ENCODE assay signal across 11 cellular contexts in genomic region chr1:93877529-93877928, GRCh38. TPM values are rescaled to one million over a fixed set of nuclear protein-coding genes. Genes with fewer than 3 reads are reported as not detected.
DNase-seq lines count a peak whose midpoint lies in the region; ATAC-seq and TF ChIP-seq lines count a peak whose summit lies in the region.
"Had no signal": no experiment of that assay in that cellular context is flagged by ENCODE, and none has a peak within 500 bp of the region (broad histone marks: within the 10 kb centered on the region; RNA-seq: fewer than 3 reads in every experiment).

No MANE protein-coding gene starts in this region.

- no peak for TF ChIP-seq POLR2A in NB4 (IDR thresholded peaks at IDR 0.05; ENCODE audit: extremely low read depth, insufficient read length)

- POLR2A ChIA-PET in GM10248 (lab: Yijun Ruan, JAX): no interaction called here

- H3K4me3 ChIP-seq in DOHH2 (ENCODE audit: low read length) (peak overlapping the region; percentile 99), NB4 (ENCODE audit: low read depth, low read length) (peak overlapping the region; percentile 89), dorsolateral prefrontal cortex (peak overlapping the region in 32 of 59 donors; percentile 81 to 99 (median 94)), neutrophil (ENCODE audit: low read depth in 1 of 2, low read length in 1 of 2) (peak overlapping the region in 1 of 2 experiments; percentile 72)

- H3K36me3 ChIP-seq in DOHH2 (ENCODE audit: control insufficient read depth, low read length) (peaks cover 61% of the 10 kb centered on the region), neutrophil (peaks cover 36% of the 10 kb centered on the region)

- ATAC-seq in GM21529 (IDR thresholded peaks at IDR 0.05; ENCODE audit: unreplicated experiment) (no peak), GM21381 (IDR thresholded peaks at IDR 0.05; ENCODE audit: unreplicated experiment) (no peak), HG02840 (IDR thresholded peaks at IDR 0.05; ENCODE audit: low FRiP score, unreplicated experiment) (no peak)
- ATAC-seq: gastroesophageal sphincter had no signal

- H3K4me1 ChIP-seq in DOHH2 (ENCODE audit: control insufficient read depth, low read length) (peaks cover 31% of the 10 kb centered on the region), neutrophil (ENCODE audit: control insufficient read depth in 1 of 2, insufficient read depth in 1 of 2, low read depth in 1 of 2, low read length in 1 of 2) (peaks cover 17 to 23% of the 10 kb centered on the region in 2 experiments)

- no peaks in the 10 kb centered on the region for H3K9me3 ChIP-seq in DOHH2 (ENCODE audit: control insufficient read depth, insufficient read depth, low read length)
- H3K9me3 ChIP-seq in neutrophil: no peaks in the 10 kb centered on the region
- H3K9me3 ChIP-seq: gastroesophageal sphincter had no signal

- intact Hi-C loops in dorsolateral prefrontal cortex (cut with DNase I): no loop called here

- H3F3A ChIP-seq in DOHH2 (ENCODE audit: control insufficient read depth, insufficient read depth): peaks cover 2% of the 10 kb centered on the region; the same call in 1 of the 2 replicates

- H3K4me2 ChIP-seq in DOHH2 (ENCODE audit: low read length): peak overlapping the region; percentile 76

- peaks cover 58% of the 10 kb centered on the region for H3K79me2 ChIP-seq in DOHH2 (ENCODE audit: control insufficient read depth, low read length)

- CTCF ChIA-PET in GM10248 (lab: Yijun Ruan, JAX): no interaction called here

- TF ChIP-seq CTCF in DOHH2 (IDR thresholded peaks at IDR 0.05; ENCODE audit: low read depth, low read length, poor library complexity, severe bottlenecking): no peak
- TF ChIP-seq CTCF in NB4 (IDR thresholded peaks at IDR 0.05; ENCODE audit: low read depth, low read length): no peak
- TF ChIP-seq CTCF in dorsolateral prefrontal cortex (IDR thresholded peaks at IDR 0.05 in 54 of 56, conservative IDR thresholded peaks at IDR 0.05 in 2 of 56; ENCODE audit: low read depth in 1 of 56, partially characterized antibody in 56 of 56): no peak
- no peak for TF ChIP-seq CTCF in neutrophil (IDR thresholded peaks at IDR 0.05)
- no peak for TF ChIP-seq CTCF in GM10248 (IDR thresholded peaks at IDR 0.05; ENCODE audit: control extremely low read depth, extremely low read depth, low read depth, missing control alignments)

- DNase-seq in NB4 (ENCODE audit: low read depth): no peak
- no peak for DNase-seq in dorsolateral prefrontal cortex
- no peak for DNase-seq in GM10248 (ENCODE audit: extremely low spot score)
- DNase-seq: KBM-7, NCI-H774 had no signal

- H3K27me3 ChIP-seq in DOHH2 (ENCODE audit: control insufficient read depth, low read length): no peaks in the 10 kb centered on the region
- H3K27me3 ChIP-seq in dorsolateral prefrontal cortex: no peaks in the 10 kb centered on the region
- H3K27me3 ChIP-seq in neutrophil: no peaks in the 10 kb centered on the region
- H3K27me3 ChIP-seq: gastroesophageal sphincter had no signal

- H4K20me1 ChIP-seq in DOHH2 (ENCODE audit: control insufficient read depth, insufficient read depth, low read depth, low read length): peaks cover 12% of the 10 kb centered on the region; the same call in 1 of the 2 replicates

- H3K27ac ChIP-seq in DOHH2 (ENCODE audit: low read depth, low read length): no peak overlapping the region
- no peak overlapping the region for H3K27ac ChIP-seq in dorsolateral prefrontal cortex
- H3K27ac ChIP-seq in neutrophil: peak overlapping the region; percentile 88

- H3K9me2 ChIP-seq in DOHH2 (replicated peaks; ENCODE audit: control insufficient read depth, low read length): no peaks in the 10 kb centered on the region

RNA-seq across cellular contexts. Expression of gene DNTTIP2, which starts 1.5 kb away (rescaled TPM):
- total RNA-seq in dorsolateral prefrontal cortex: 10 to 100 TPM; 26.4 to 67.8 (median 41.9) TPM

RNA-seq across cellular contexts. Expression of gene GCLM, which starts 31.7 kb away (rescaled TPM):
- 10 to 100 TPM; 13.0 to 31.9 (median 22.7) TPM for total RNA-seq in dorsolateral prefrontal cortex
